ENCODE assay signal across 31 cellular contexts in genomic region chr10:111765216-111765615, GRCh38.
DNase-seq lines count a peak whose midpoint lies in the region; FAIRE-seq and TF ChIP-seq lines count a peak whose summit lies in the region.
"Had no signal": no experiment of that assay in that cellular context is flagged by ENCODE, and none has a peak within 500 bp of the region (broad histone marks: within the 10 kb centered on the region; RNA-seq: fewer than 3 reads in every experiment).

No MANE protein-coding gene starts in this region.

- no peak overlapping the region for H3K27ac ChIP-seq in kidney (ENCODE audit: low read depth in 2 of 2, low read length in 2 of 2)
- H3K27ac ChIP-seq: 22Rv1; A549; BLaER1; BLaER1 treated with 17β-estradiol and CSF1 and Interleukin-3, amounts not matched to agents 10 nM and 100 nM; C4-2B had no signal

- no peak overlapping the region for H3K4me3 ChIP-seq in kidney (ENCODE audit: low read length in 2 of 2)
- H3K4me3 ChIP-seq: A549; BLaER1; BLaER1 treated with 17β-estradiol and CSF1 and Interleukin-3, amounts not matched to agents 10 nM and 100 nM had no signal

- no peak overlapping the region for H3K9ac ChIP-seq in kidney (ENCODE audit: low read length in 2 of 2)
- H3K9ac ChIP-seq: BLaER1; BLaER1 treated with 17β-estradiol and CSF1 and Interleukin-3, amounts not matched to agents 10 nM and 100 nM had no signal

- peak; percentile 27 for FAIRE-seq in kidney (lab: Jason Lieb, UNC)
- FAIRE-seq: A204.1, A549, D721Med had no signal

- no peak for TF ChIP-seq CTCF in kidney (IDR thresholded peaks at IDR 0.05; ENCODE audit: borderline replicate concordance, extremely low read depth, insufficient read depth)
- TF ChIP-seq CTCF in HFFc6 (IDR thresholded peaks at IDR 0.05), result no peak

- no peaks in the 10 kb centered on the region for H3K36me3 Mint-ChIP-seq in HFFc6 (ENCODE audit: low read depth)
- H3K36me3 Mint-ChIP-seq: CD14-positive monocyte; CD4-positive, alpha-beta memory T cell; CD4-positive, CD25-positive, alpha-beta regulatory T cell; CD8-positive, alpha-beta memory T cell; CD8-positive, alpha-beta T cell had no signal

- no peaks in the 10 kb centered on the region for H3K27me3 Mint-ChIP-seq in HFFc6 (ENCODE audit: insufficient read depth)
- H3K27me3 Mint-ChIP-seq: B cell; CD4-positive, alpha-beta memory T cell; CD4-positive, CD25-positive, alpha-beta regulatory T cell had no signal

- H3K27ac Mint-ChIP-seq in HFFc6, result no peak overlapping the region
- H3K27ac Mint-ChIP-seq: B cell; CD4-positive, alpha-beta memory T cell; CD4-positive, alpha-beta T cell; CD4-positive, CD25-positive, alpha-beta regulatory T cell; CD8-positive, alpha-beta memory T cell; CD8-positive, alpha-beta T cell had no signal

- no peaks in the 10 kb centered on the region for H3K36me3 ChIP-seq in kidney (ENCODE audit: control insufficient read depth in 1 of 2, insufficient read depth in 2 of 2, low read length in 2 of 2)
- H3K36me3 ChIP-seq: BE2C; BLaER1; BLaER1 treated with 17β-estradiol and CSF1 and Interleukin-3, amounts not matched to agents 10 nM and 100 nM had no signal

- peaks cover 0 to 5% of the 10 kb centered on the region in 2 donors for H3K9me3 ChIP-seq in kidney (ENCODE audit: control insufficient read depth in 1 of 2, low read length in 2 of 2)
- H3K9me3 ChIP-seq: A549, BE2C, BLaER1, Caco-2 had no signal

- no peak overlapping the region for H3K4me3 Mint-ChIP-seq in HFFc6
- H3K4me3 Mint-ChIP-seq: B cell; CD14-positive monocyte; CD4-positive, alpha-beta memory T cell; CD4-positive, alpha-beta T cell; CD4-positive, CD25-positive, alpha-beta regulatory T cell; CD8-positive, alpha-beta memory T cell; CD8-positive, alpha-beta T cell had no signal

- no peaks in the 10 kb centered on the region for H3K4me1 ChIP-seq in kidney (ENCODE audit: control insufficient read depth in 1 of 2, insufficient read depth in 1 of 2, low read depth in 1 of 2, low read length in 2 of 2)
- H3K4me1 ChIP-seq: A549; BE2C; BLaER1; BLaER1 treated with 17β-estradiol and CSF1 and Interleukin-3, amounts not matched to agents 10 nM and 100 nM; Caco-2 had no signal

- intact Hi-C loops in kidney (cut with DNase I), result no loop called here

- no peaks in the 10 kb centered on the region for H3K4me1 Mint-ChIP-seq in HFFc6 (ENCODE audit: low read depth)
- H3K4me1 Mint-ChIP-seq: B cell; CD14-positive monocyte; CD4-positive, alpha-beta memory T cell; CD4-positive, CD25-positive, alpha-beta regulatory T cell; CD8-positive, alpha-beta memory T cell had no signal

- DNase-seq in kidney (no peak), HFFc6 (no peak)
- DNase-seq: 8988T; ACHN; AML-193; BE2C; C1 segment of cervical spinal cord; Caco-2; Calu3; CD4-positive, alpha-beta memory T cell; CD4-positive, alpha-beta T cell; CD4-positive, CD25-positive, alpha-beta regulatory T cell; CD8-positive, alpha-beta memory T cell; CD8-positive, alpha-beta T cell; COR-L47; DMS 273 treated with DMSO at 0.1 percent for 48 hours; DMS153; DMS53; DMS79; DMS79 treated with DMSO at 0.1 percent for 48 hours; DND-41; EL had no signal

- H3K9me3 Mint-ChIP-seq in HFFc6, result peaks cover 39% of the 10 kb centered on the region
- H3K9me3 Mint-ChIP-seq: CD4-positive, alpha-beta T cell; CD8-positive, alpha-beta T cell had no signal
